17 cellular contexts compared by ENCODE assay signal in genomic region chr21:26546698-26547097, GRCh38. TPM values are rescaled to one million over a fixed set of nuclear protein-coding genes. Genes with fewer than 3 reads are reported as not detected.
DNase-seq lines count a peak whose midpoint lies in the region; TF ChIP-seq lines count a peak whose summit lies in the region.
"Had no signal": no experiment of that assay in that cellular context is flagged by ENCODE, and none has a peak within 500 bp of the region (broad histone marks: within the 10 kb centered on the region; RNA-seq: fewer than 3 reads in every experiment).

No MANE protein-coding gene starts in this region.

- peak overlapping the region; percentile 43 for H3K27ac ChIP-seq in OCI-LY1 (ENCODE audit: low read depth, low read length, poor library complexity, severe bottlenecking)
- H3K27ac ChIP-seq in uterus = peak overlapping the region; percentile 16 to 55
- H3K27ac ChIP-seq: epithelial cell of prostate, GM23248, hepatocyte, vagina had no signal

- H3K79me2 ChIP-seq in OCI-LY1 (ENCODE audit: insufficient read depth, low read length) = no peaks in the 10 kb centered on the region
- H3K79me2 ChIP-seq: hepatocyte had no signal

- peak overlapping the region; percentile 3 for H3K4me3 ChIP-seq in OCI-LY1 (ENCODE audit: low read depth, low read length, poor library complexity, severe bottlenecking)
- no peak overlapping the region for H3K4me3 ChIP-seq in uterus
- H3K4me3 ChIP-seq: GM23248, hepatocyte, vagina had no signal

- no peak overlapping the region for H3K9ac ChIP-seq in OCI-LY1 (ENCODE audit: low read length)
- H3K9ac ChIP-seq: GM23248, SK-N-SH had no signal

- H4K20me1 ChIP-seq in OCI-LY1 (ENCODE audit: insufficient read depth, low read length) = no peaks in the 10 kb centered on the region

- H3K27me3 ChIP-seq in OCI-LY1 (ENCODE audit: insufficient read depth, low read length) (no peaks in the 10 kb centered on the region), uterus (no peaks in the 10 kb centered on the region)
- H3K27me3 ChIP-seq: hepatocyte, vagina had no signal

- H3K9me3 ChIP-seq in OCI-LY1 (ENCODE audit: low read length) = no peaks in the 10 kb centered on the region
- no peaks in the 10 kb centered on the region for H3K9me3 ChIP-seq in uterus
- H3K9me3 ChIP-seq: SK-N-SH, vagina had no signal

- H3K36me3 ChIP-seq in OCI-LY1 (ENCODE audit: insufficient read depth, low read length) = no peaks in the 10 kb centered on the region
- no peaks in the 10 kb centered on the region for H3K36me3 ChIP-seq in uterus
- H3K36me3 ChIP-seq: vagina had no signal

- intact Hi-C loops in uterus (cut with DNase I; ENCODE audit: low total_unique reads) = no loop called here

- H2AFZ ChIP-seq in OCI-LY1 (ENCODE audit: low read length) = no peak overlapping the region; the same call in 1 of the 2 replicates
- H2AFZ ChIP-seq: GM23248, hepatocyte had no signal

- no peak for TF ChIP-seq POLR2A in uterus (IDR thresholded peaks at IDR 0.05)

- H3K9me2 ChIP-seq in OCI-LY1 (ENCODE audit: low read depth, low read length) = no peaks in the 10 kb centered on the region
- H3K9me2 ChIP-seq: SK-N-SH had no signal

- H3F3A ChIP-seq in OCI-LY1 (ENCODE audit: insufficient read depth, low read length) = no peaks in the 10 kb centered on the region

- H3K4me1 ChIP-seq in OCI-LY1 (ENCODE audit: insufficient read depth, low read length, severe bottlenecking) (peaks cover 15% of the 10 kb centered on the region), uterus (no peaks in the 10 kb centered on the region)

- DNase-seq in glomerular endothelial cell (ENCODE audit: extremely low read depth, low read depth, low spot score) (peak; percentile 78), lung microvascular endothelial cell (ENCODE audit: low read depth in 2 of 2) (peak; percentile 58 to 79), uterus (peak in 1 of 2 donors; percentile 54), NCI-H526 treated with DMSO at 0.1 percent for 48 hours (lab: John Stamatoyannopoulos, UW) (no peak), NCI-H510A treated with DMSO at 0.1 percent for 48 hours (lab: John Stamatoyannopoulos, UW) (no peak), DMS79 treated with DMSO at 0.1 percent for 48 hours (lab: John Stamatoyannopoulos, UW) (no peak)
- DNase-seq: activated CD4-positive, alpha-beta memory T cell treated with anti-CD3 and anti-CD28 coated beads, Interleukin-2, amount 10 ng/mL, durations not matched to agents 7 days and 5 days; CD4-positive, alpha-beta T cell; GM23248; naive thymus-derived CD8-positive, alpha-beta T cell; NCI-H1092 treated with DMSO at 0.1 percent for 48 hours; SK-N-SH had no signal

- H3K4me2 ChIP-seq in OCI-LY1 (ENCODE audit: low read length) = peak overlapping the region; percentile 30
- H3K4me2 ChIP-seq: hepatocyte, SK-N-SH had no signal

- no peak for TF ChIP-seq CTCF in OCI-LY1 (IDR thresholded peaks at IDR 0.05; ENCODE audit: low read length)
- TF ChIP-seq CTCF in uterus (IDR thresholded peaks at IDR 0.05) = no peak

RNA-seq across cellular contexts. Expression of gene CYYR1, which starts 26.4 kb away (rescaled TPM):
- total RNA-seq in glomerular endothelial cell = 24.1 and 28.2 TPM in 2 replicates
- total RNA-seq in lung microvascular endothelial cell = 6.3 and 9.9 TPM in 2 replicates
- total RNA-seq in uterus = 10 to 100 TPM; 15.9 to 83.8 (median 23.7) TPM
- total RNA-seq: activated CD4-positive, alpha-beta memory T cell treated with anti-CD3 and anti-CD28 coated beads, Interleukin-2, amount 10 ng/mL, durations not matched to agents 7 days and 5 days; activated T-helper 17 cell treated with anti-CD3 and anti-CD28 coated beads, Interleukin-2, amount 50 U/mL, for 72 hours; CD4-positive, alpha-beta T cell; GM23248; naive thymus-derived CD8-positive, alpha-beta T cell had no signal

Comparison
In these comparisons a context has a peak if more than half of its experiments do, and no peak if none do; other contexts are left out.
1. DNase-seq: peak in glomerular endothelial cell (single experiment) and lung microvascular endothelial cell (2 of 2); none in NCI-H526 treated with DMSO at 0.1 percent for 48 hours (single experiment), NCI-H510A treated with DMSO at 0.1 percent for 48 hours (single experiment) and DMS79 treated with DMSO at 0.1 percent for 48 hours (single experiment).